8 cellular contexts compared by ENCODE assay signal in genomic region chr19:49640113-49640898, GRCh38. TPM values are rescaled to one million over a fixed set of nuclear protein-coding genes. Genes with fewer than 3 reads are reported as not detected.
A peak's percentile ranks its signal among the peaks of the same experiment; 100 is the strongest.
DNase-seq lines count a peak whose midpoint lies in the region; ATAC-seq and TF ChIP-seq lines count a peak whose summit lies in the region.

Gene RRAS (minus strand): TSS chr19:49640143. CDS start chr19:49640098, 45 bp downstream.

- peak; percentile 11 for TF ChIP-seq CTCF in mucosa of descending colon (IDR thresholded peaks at IDR 0.05)

- no peaks in the 10 kb centered on the region for H3K9me3 Mint-ChIP-seq in IgD-negative memory B cell

- H3K4me3 Mint-ChIP-seq in IgD-negative memory B cell, result peak within 1 kb of the TSS; percentile 87 to 99 (median 94)

- peak within 1 kb of the TSS; percentile 100 for H3K27ac ChIP-seq in epithelial cell of prostate

- H3K9me3 ChIP-seq in mucosa of descending colon, result no peaks in the 10 kb centered on the region

- peak; percentile 99 for DNase-seq in DMS 273 treated with DMSO at 0.1 percent for 48 hours (lab: John Stamatoyannopoulos, UW)
- DNase-seq in OCI-M2 (lab: John Stamatoyannopoulos, UW; ENCODE audit: unreplicated experiment), result peak; percentile 99
- DNase-seq in activated T-cell treated with anti-CD3 and anti-CD28 coated beads, Interleukin-2, amount 50 U/mL, for 1 hour, result peak; percentile 98
- DNase-seq in epithelial cell of prostate (ENCODE audit: low read depth, low spot score), result peak; percentile 98
- DNase-seq in mucosa of descending colon, result peak; percentile 99 to 100 (median 100)
- peak; percentile 100 for DNase-seq in stimulated activated CD8-positive, alpha-beta memory T cell treated with anti-CD3 and anti-CD28 coated beads, Interleukin-4, amount 100 ng/mL, for 24 hours (ENCODE audit: low read depth)

- H3K36me3 Mint-ChIP-seq in IgD-negative memory B cell, result no peaks in the 10 kb centered on the region

- H3K4me1 Mint-ChIP-seq in IgD-negative memory B cell, result peaks cover 16 to 38% (median 27%) of the 10 kb centered on the region in 3 donors

- peaks cover 2% of the 10 kb centered on the region for H3K27me3 Mint-ChIP-seq in IgD-negative memory B cell

- peak within 1 kb of the TSS; percentile 88 to 99 (median 98) for H3K27ac Mint-ChIP-seq in IgD-negative memory B cell

- intact Hi-C loops in mucosa of descending colon (cut with DNase I, micrococcal nuclease), result no loop called here

- H3K4me3 ChIP-seq in mucosa of descending colon, result peak within 1 kb of the TSS; percentile 28

- ATAC-seq in GM21529 (IDR thresholded peaks at IDR 0.05; ENCODE audit: unreplicated experiment) (peak; percentile 65), mucosa of descending colon (peak; percentile 73)

- peaks cover 32% of the 10 kb centered on the region for H3K4me1 ChIP-seq in mucosa of descending colon (ENCODE audit: low read depth)

- H3K36me3 ChIP-seq in mucosa of descending colon (ENCODE audit: low read depth), result peaks cover 5% of the 10 kb centered on the region

RNA-seq across cellular contexts. Expression of gene RRAS, which starts in this region (rescaled TPM):
- polyA plus RNA-seq in IgD-negative memory B cell, result 18.4 TPM
- total RNA-seq in mucosa of descending colon, result 10 to 100 TPM; 43.9 to 89.8 (median 48.6) TPM

Comparison
In these comparisons a context has a peak if more than half of its experiments do, and no peak if none do; other contexts are left out.
1. Peak in every context shown above with its lines: DNase-seq, ATAC-seq, H3K4me3 ChIP-seq and H3K27ac ChIP-seq.